ENCODE assay signal across 8 cellular contexts in genomic region chr9:22452415-22453010, GRCh38. TPM values are rescaled to one million over a fixed set of nuclear protein-coding genes. Genes with fewer than 3 reads are reported as not detected.
DNase-seq lines count a peak whose midpoint lies in the region; ATAC-seq and TF ChIP-seq lines count a peak whose summit lies in the region.

No MANE protein-coding gene starts in this region.

- H3K9me3 ChIP-seq in fibroblast of lung (ENCODE audit: control insufficient read depth, insufficient read depth, low read depth, low read length) = no peaks in the 10 kb centered on the region

- no peaks in the 10 kb centered on the region for H3K79me2 ChIP-seq in fibroblast of lung (ENCODE audit: control insufficient read depth, insufficient read depth, low read length)

- no peak overlapping the region for H3K4me3 ChIP-seq in LNCaP clone FGC (ENCODE audit: low read depth, low read length)
- no peak overlapping the region for H3K4me3 ChIP-seq in fibroblast of lung (replicated peaks in 1 of 4; ENCODE audit: control extremely low read depth in 1 of 4, insufficient read depth in 1 of 4, low read depth in 3 of 4, low read length in 4 of 4)

- peak; percentile 64 for DNase-seq in CD1c-positive myeloid dendritic cell (ENCODE audit: extremely low spot score)
- no peak for DNase-seq in LNCaP clone FGC (ENCODE audit: low read depth)
- DNase-seq in activated B cell treated with CpG ODN at 0.5 μM for 24 hours = no peak
- DNase-seq in fibroblast of lung (ENCODE audit: low read depth in 2 of 2) = peak; percentile 8 to 44
- DNase-seq in progenitor cell of endocrine pancreas (ENCODE audit: low spot score, unreplicated experiment) = no peak
- DNase-seq in NOMO-1 treated with dmso at 0.1 percent for 144 hours (lab: John Stamatoyannopoulos, UW; ENCODE audit: unreplicated experiment) = no peak

- no peak overlapping the region for H3K27ac Mint-ChIP-seq in activated B cell treated with CpG ODN at 0.5 μM for 24 hours
- H3K27ac Mint-ChIP-seq in progenitor cell of endocrine pancreas = no peak overlapping the region

- intact Hi-C loops in activated B cell treated with CpG ODN at 0.5 μM for 24 hours (cut with micrococcal nuclease) = loop anchor here (1.0 to 10.0 kb wide), 7 partner anchors 145 to 1135 kb away; partner anchors contain the start of gene CDKN2B

- peak; percentile 65 for ATAC-seq in GM19452 (IDR thresholded peaks at IDR 0.05; ENCODE audit: unreplicated experiment)
- ATAC-seq in activated B cell treated with CpG ODN at 0.5 μM for 24 hours (ENCODE audit: low read depth) = peak; percentile 65
- ATAC-seq in HG03025 (IDR thresholded peaks at IDR 0.05; ENCODE audit: low FRiP score, unreplicated experiment) = no peak

- no peak overlapping the region for H3K9ac ChIP-seq in fibroblast of lung (ENCODE audit: insufficient read depth, low read length)

- H3K27ac ChIP-seq in fibroblast of lung (ENCODE audit: insufficient read depth, low read length) = no peak overlapping the region

- H3K4me3 Mint-ChIP-seq in activated B cell treated with CpG ODN at 0.5 μM for 24 hours (no peak overlapping the region), progenitor cell of endocrine pancreas (ENCODE audit: low read depth) (no peak overlapping the region)

- POLR2A ChIA-PET in activated B cell treated with CpG ODN at 0.5 μM for 24 hours (lab: Charles Lee) = no interaction called here

- CTCF ChIA-PET in activated B cell treated with CpG ODN at 0.5 μM for 24 hours (lab: Charles Lee) = interaction anchor here (0.6 to 3.7 kb wide), 15 partner anchors 12 to 641 kb away, joined by 3 to 99 read pairs (median 4); no protein-coding TSS in a partner anchor

- peaks cover 9% of the 10 kb centered on the region for H3K4me1 Mint-ChIP-seq in activated B cell treated with CpG ODN at 0.5 μM for 24 hours
- H3K4me1 Mint-ChIP-seq in progenitor cell of endocrine pancreas (ENCODE audit: low read depth) = peaks cover 8% of the 10 kb centered on the region

- H2AFZ ChIP-seq in fibroblast of lung (ENCODE audit: low read length) = no peak overlapping the region

- TF ChIP-seq CTCF in LNCaP clone FGC (IDR thresholded peaks at IDR 0.05; ENCODE audit: control insufficient read depth, extremely low read depth, insufficient read depth) = peak; percentile 70
- peak; percentile 90 for TF ChIP-seq CTCF in activated B cell treated with CpG ODN at 0.5 μM for 24 hours (IDR thresholded peaks at IDR 0.05)
- peak; percentile 74 to 80 for TF ChIP-seq CTCF in fibroblast of lung (conservative IDR thresholded peaks at IDR 0.05 in 1 of 2, IDR thresholded peaks at IDR 0.05 in 1 of 2; ENCODE audit: low read depth in 1 of 2, low read length in 2 of 2)
- TF ChIP-seq CTCF in progenitor cell of endocrine pancreas (IDR thresholded peaks at IDR 0.05; ENCODE audit: unreplicated experiment) = peak; percentile 94

- H3K36me3 ChIP-seq in fibroblast of lung (ENCODE audit: control insufficient read depth, insufficient read depth, low read length) = no peaks in the 10 kb centered on the region

- H3K27me3 Mint-ChIP-seq in activated B cell treated with CpG ODN at 0.5 μM for 24 hours (peaks cover 42% of the 10 kb centered on the region), progenitor cell of endocrine pancreas (no peaks in the 10 kb centered on the region)

- H3K9me3 Mint-ChIP-seq in activated B cell treated with CpG ODN at 0.5 μM for 24 hours (no peaks in the 10 kb centered on the region), progenitor cell of endocrine pancreas (ENCODE audit: low read depth) (no peaks in the 10 kb centered on the region)

- no peaks in the 10 kb centered on the region for H3K4me1 ChIP-seq in fibroblast of lung (ENCODE audit: control insufficient read depth, extremely low read depth, insufficient read depth, low read length)

- no peak overlapping the region for H3K4me2 ChIP-seq in fibroblast of lung (ENCODE audit: extremely low read depth, insufficient read depth, low read length)

- peaks cover 9% of the 10 kb centered on the region for H3K27me3 ChIP-seq in fibroblast of lung (ENCODE audit: control insufficient read depth, insufficient read depth, low read length)

- no peaks in the 10 kb centered on the region for H4K20me1 ChIP-seq in fibroblast of lung (ENCODE audit: control insufficient read depth, extremely low read depth, insufficient read depth, low read length)

- H3K36me3 Mint-ChIP-seq in activated B cell treated with CpG ODN at 0.5 μM for 24 hours (ENCODE audit: low read depth) (no peaks in the 10 kb centered on the region), progenitor cell of endocrine pancreas (ENCODE audit: insufficient read depth) (no peaks in the 10 kb centered on the region)

RNA-seq across cellular contexts. Expression of gene DMRTA1, which starts 5.9 kb away (rescaled TPM):
- total RNA-seq in activated B cell treated with CpG ODN at 0.5 μM for 24 hours = not detected in 2 replicates
- 0.26 and 0.83 TPM in 2 replicates for total RNA-seq in fibroblast of lung
- 0.05 and 0.06 TPM in 2 replicates for polyA plus RNA-seq in fibroblast of lung
- polyA plus RNA-seq in fibroblast of lung (2012) = 0.02 and 0.08 TPM in 2 replicates
- not detected in 2 replicates for polyA minus RNA-seq in fibroblast of lung (ENCODE audit: low replicate concordance)
- 6.9 and 7.7 TPM in 2 replicates for total RNA-seq in progenitor cell of endocrine pancreas

Comparison
In these comparisons a context has a peak if more than half of its experiments do, and no peak if none do; other contexts are left out.
1. DNase-seq: peak in CD1c-positive myeloid dendritic cell (single experiment) and fibroblast of lung (2 of 2); none in LNCaP clone FGC (single experiment), activated B cell treated with CpG ODN at 0.5 μM for 24 hours (single experiment), progenitor cell of endocrine pancreas (single experiment) and NOMO-1 treated with dmso at 0.1 percent for 144 hours (single experiment).
2. Peak in every context shown above with its lines, with median percentiles within 50 percentile points of each other: CTCF ChIP-seq.